13 cellular contexts compared by ENCODE assay signal in genomic region chr11:46413755-46414465, GRCh38. TPM values are rescaled to one million over a fixed set of nuclear protein-coding genes. Genes with fewer than 3 reads are reported as not detected.
DNase-seq lines count a peak whose midpoint lies in the region; ATAC-seq and TF ChIP-seq lines count a peak whose summit lies in the region.
"Had no signal": no experiment of that assay in that cellular context is flagged by ENCODE, and none has a peak within 500 bp of the region (broad histone marks: within the 10 kb centered on the region; RNA-seq: fewer than 3 reads in every experiment).

No MANE protein-coding gene starts in this region.

- DNase-seq in T-helper 2 cell treated with Interferon-gamma antibody and Interleukin-4, amounts not matched to agents 5 μg/mL and 100 μg/mL, for 36 hours (ENCODE audit: low spot score), result no peak
- DNase-seq in T-helper 2 cell, result no peak
- peak; percentile 82 for DNase-seq in NCI-H146 treated with DMSO at 0.1 percent for 48 hours (lab: John Stamatoyannopoulos, UW; ENCODE audit: unreplicated experiment)
- no peak for DNase-seq in activated CD8-positive, alpha-beta T cell treated with anti-CD3 and anti-CD28 coated beads for 36 hours
- no peak for DNase-seq in nephron progenitor cell
- no peak for DNase-seq in activated CD4-positive, alpha-beta T cell treated with anti-CD3 and anti-CD28 coated beads, Interleukin-2, amount 50 U/mL, for 1 hour
- no peak for DNase-seq in activated T-cell treated with anti-CD3 and anti-CD28 coated beads, Interleukin-2, amount 50 U/mL, for 1 hour
- DNase-seq in NCI-H1930 (lab: John Stamatoyannopoulos, UW), result no peak
- DNase-seq: activated CD4-positive, CD25-positive, alpha-beta regulatory T cell treated with anti-CD3 and anti-CD28 coated beads, Interleukin-2, amount 50 U/mL, for 72 hours; endodermal cell had no signal

- CTCF ChIA-PET in activated CD8-positive, alpha-beta T cell treated with anti-CD3 and anti-CD28 coated beads for 36 hours (lab: Charles Lee), result interaction anchor here (1.0 to 1.3 kb wide), 2 partner anchors 9 to 26 kb away, joined by 4 to 5 read pairs; no protein-coding TSS in a partner anchor

- no peaks in the 10 kb centered on the region for H3K27me3 Mint-ChIP-seq in T-helper 2 cell treated with Interferon-gamma antibody and Interleukin-4, amounts not matched to agents 5 μg/mL and 100 μg/mL, for 36 hours (ENCODE audit: low read depth)
- no peaks in the 10 kb centered on the region for H3K27me3 Mint-ChIP-seq in activated CD8-positive, alpha-beta T cell treated with anti-CD3 and anti-CD28 coated beads for 36 hours
- peaks cover 3% of the 10 kb centered on the region for H3K27me3 Mint-ChIP-seq in nephron progenitor cell (ENCODE audit: low read depth, poor library complexity)

- no peaks in the 10 kb centered on the region for H3K9me3 Mint-ChIP-seq in T-helper 2 cell treated with Interferon-gamma antibody and Interleukin-4, amounts not matched to agents 5 μg/mL and 100 μg/mL, for 36 hours
- no peaks in the 10 kb centered on the region for H3K9me3 Mint-ChIP-seq in activated CD8-positive, alpha-beta T cell treated with anti-CD3 and anti-CD28 coated beads for 36 hours
- H3K9me3 Mint-ChIP-seq in nephron progenitor cell, result no peaks in the 10 kb centered on the region
- H3K9me3 Mint-ChIP-seq: endodermal cell had no signal

- TF ChIP-seq CTCF in activated CD8-positive, alpha-beta T cell treated with anti-CD3 and anti-CD28 coated beads for 36 hours (IDR thresholded peaks at IDR 0.05), result no peak
- no peak for TF ChIP-seq CTCF in nephron progenitor cell (IDR thresholded peaks at IDR 0.05)

- peaks cover 14% of the 10 kb centered on the region for H3K36me3 Mint-ChIP-seq in T-helper 2 cell treated with Interferon-gamma antibody and Interleukin-4, amounts not matched to agents 5 μg/mL and 100 μg/mL, for 36 hours (ENCODE audit: low read depth)
- peaks cover 32% of the 10 kb centered on the region for H3K36me3 Mint-ChIP-seq in activated CD8-positive, alpha-beta T cell treated with anti-CD3 and anti-CD28 coated beads for 36 hours (ENCODE audit: low read depth)
- peaks cover 40% of the 10 kb centered on the region for H3K36me3 Mint-ChIP-seq in nephron progenitor cell (ENCODE audit: low read depth)

- intact Hi-C loops in activated CD8-positive, alpha-beta T cell treated with anti-CD3 and anti-CD28 coated beads for 36 hours (cut with micrococcal nuclease), result no loop called here

- H3K4me3 Mint-ChIP-seq in T-helper 2 cell treated with Interferon-gamma antibody and Interleukin-4, amounts not matched to agents 5 μg/mL and 100 μg/mL, for 36 hours, result no peak overlapping the region
- H3K4me3 Mint-ChIP-seq in activated CD8-positive, alpha-beta T cell treated with anti-CD3 and anti-CD28 coated beads for 36 hours, result no peak overlapping the region
- no peak overlapping the region for H3K4me3 Mint-ChIP-seq in nephron progenitor cell
- H3K4me3 Mint-ChIP-seq: endodermal cell had no signal

- POLR2A ChIA-PET in activated CD8-positive, alpha-beta T cell treated with anti-CD3 and anti-CD28 coated beads for 36 hours (lab: Charles Lee), result interaction anchor here (0.6 kb wide), 1 partner anchor 19 kb away, joined by 3 read pairs; no protein-coding TSS in a partner anchor

- peak overlapping the region; percentile 31 for H3K27ac Mint-ChIP-seq in T-helper 2 cell treated with Interferon-gamma antibody and Interleukin-4, amounts not matched to agents 5 μg/mL and 100 μg/mL, for 36 hours
- H3K27ac Mint-ChIP-seq in activated CD8-positive, alpha-beta T cell treated with anti-CD3 and anti-CD28 coated beads for 36 hours, result no peak overlapping the region
- peak overlapping the region; percentile 69 for H3K27ac Mint-ChIP-seq in nephron progenitor cell
- H3K27ac Mint-ChIP-seq: endodermal cell had no signal

- no peaks in the 10 kb centered on the region for H3K4me1 Mint-ChIP-seq in T-helper 2 cell treated with Interferon-gamma antibody and Interleukin-4, amounts not matched to agents 5 μg/mL and 100 μg/mL, for 36 hours (ENCODE audit: low read depth)
- peaks cover 28% of the 10 kb centered on the region for H3K4me1 Mint-ChIP-seq in activated CD8-positive, alpha-beta T cell treated with anti-CD3 and anti-CD28 coated beads for 36 hours (ENCODE audit: low read depth)
- H3K4me1 Mint-ChIP-seq in nephron progenitor cell, result peaks cover 23% of the 10 kb centered on the region

- ATAC-seq in activated CD8-positive, alpha-beta T cell treated with anti-CD3 and anti-CD28 coated beads for 36 hours, result peak; percentile 37
- ATAC-seq: gastroesophageal sphincter, GM12878 had no signal

RNA-seq across cellular contexts. Expression of gene CHRM4, which starts 22.3 kb away (rescaled TPM):
- not detected for total RNA-seq in activated CD8-positive, alpha-beta T cell treated with anti-CD3 and anti-CD28 coated beads for 36 hours
- total RNA-seq: ureter had no signal

RNA-seq across cellular contexts. Expression of gene MDK, which starts 32.4 kb away (rescaled TPM):
- total RNA-seq in activated CD8-positive, alpha-beta T cell treated with anti-CD3 and anti-CD28 coated beads for 36 hours, result 1 to 10 TPM; 4.2 to 4.9 TPM
